Comparison of ENCODE assay signal across 1 cellular context in the genomic region with DNA sequence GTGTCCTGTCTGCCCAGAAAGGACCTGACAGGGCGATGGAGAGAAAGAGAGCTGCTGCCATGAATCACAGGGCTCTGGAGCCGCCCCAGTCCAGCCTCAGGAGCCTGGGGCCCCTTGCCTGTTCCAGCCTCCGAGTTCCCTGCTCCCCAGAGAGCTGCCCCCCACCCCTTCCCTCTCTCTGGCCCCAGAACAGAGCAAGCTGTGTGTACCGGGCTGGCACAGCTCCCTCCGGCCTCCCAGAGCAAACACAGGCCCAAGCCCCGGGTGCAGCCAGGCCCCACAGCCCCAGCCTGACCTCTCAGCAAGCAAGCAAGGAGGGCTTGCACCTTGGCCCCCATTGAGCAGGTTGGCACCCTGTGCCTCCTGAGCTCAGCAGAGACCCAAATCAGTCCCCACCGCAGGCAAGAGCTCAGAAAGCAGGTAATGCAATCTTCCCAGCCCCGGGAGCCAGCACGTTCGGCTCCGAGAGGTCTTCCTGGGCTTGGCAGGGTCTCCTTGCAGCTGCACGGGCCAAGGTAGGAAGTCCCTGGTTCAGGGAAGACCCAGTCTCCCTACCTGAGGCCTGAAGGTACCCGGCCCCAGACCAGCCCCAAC.
TF ChIP-seq lines count a peak whose summit lies in the region.

No MANE protein-coding gene starts in this region.

TF ChIP-seq in GM23338, 12 proteins besides CTCF, POLR2A, EP300 and RAD21 (continued from another document):
- TF ChIP-seq, protein P1, sequence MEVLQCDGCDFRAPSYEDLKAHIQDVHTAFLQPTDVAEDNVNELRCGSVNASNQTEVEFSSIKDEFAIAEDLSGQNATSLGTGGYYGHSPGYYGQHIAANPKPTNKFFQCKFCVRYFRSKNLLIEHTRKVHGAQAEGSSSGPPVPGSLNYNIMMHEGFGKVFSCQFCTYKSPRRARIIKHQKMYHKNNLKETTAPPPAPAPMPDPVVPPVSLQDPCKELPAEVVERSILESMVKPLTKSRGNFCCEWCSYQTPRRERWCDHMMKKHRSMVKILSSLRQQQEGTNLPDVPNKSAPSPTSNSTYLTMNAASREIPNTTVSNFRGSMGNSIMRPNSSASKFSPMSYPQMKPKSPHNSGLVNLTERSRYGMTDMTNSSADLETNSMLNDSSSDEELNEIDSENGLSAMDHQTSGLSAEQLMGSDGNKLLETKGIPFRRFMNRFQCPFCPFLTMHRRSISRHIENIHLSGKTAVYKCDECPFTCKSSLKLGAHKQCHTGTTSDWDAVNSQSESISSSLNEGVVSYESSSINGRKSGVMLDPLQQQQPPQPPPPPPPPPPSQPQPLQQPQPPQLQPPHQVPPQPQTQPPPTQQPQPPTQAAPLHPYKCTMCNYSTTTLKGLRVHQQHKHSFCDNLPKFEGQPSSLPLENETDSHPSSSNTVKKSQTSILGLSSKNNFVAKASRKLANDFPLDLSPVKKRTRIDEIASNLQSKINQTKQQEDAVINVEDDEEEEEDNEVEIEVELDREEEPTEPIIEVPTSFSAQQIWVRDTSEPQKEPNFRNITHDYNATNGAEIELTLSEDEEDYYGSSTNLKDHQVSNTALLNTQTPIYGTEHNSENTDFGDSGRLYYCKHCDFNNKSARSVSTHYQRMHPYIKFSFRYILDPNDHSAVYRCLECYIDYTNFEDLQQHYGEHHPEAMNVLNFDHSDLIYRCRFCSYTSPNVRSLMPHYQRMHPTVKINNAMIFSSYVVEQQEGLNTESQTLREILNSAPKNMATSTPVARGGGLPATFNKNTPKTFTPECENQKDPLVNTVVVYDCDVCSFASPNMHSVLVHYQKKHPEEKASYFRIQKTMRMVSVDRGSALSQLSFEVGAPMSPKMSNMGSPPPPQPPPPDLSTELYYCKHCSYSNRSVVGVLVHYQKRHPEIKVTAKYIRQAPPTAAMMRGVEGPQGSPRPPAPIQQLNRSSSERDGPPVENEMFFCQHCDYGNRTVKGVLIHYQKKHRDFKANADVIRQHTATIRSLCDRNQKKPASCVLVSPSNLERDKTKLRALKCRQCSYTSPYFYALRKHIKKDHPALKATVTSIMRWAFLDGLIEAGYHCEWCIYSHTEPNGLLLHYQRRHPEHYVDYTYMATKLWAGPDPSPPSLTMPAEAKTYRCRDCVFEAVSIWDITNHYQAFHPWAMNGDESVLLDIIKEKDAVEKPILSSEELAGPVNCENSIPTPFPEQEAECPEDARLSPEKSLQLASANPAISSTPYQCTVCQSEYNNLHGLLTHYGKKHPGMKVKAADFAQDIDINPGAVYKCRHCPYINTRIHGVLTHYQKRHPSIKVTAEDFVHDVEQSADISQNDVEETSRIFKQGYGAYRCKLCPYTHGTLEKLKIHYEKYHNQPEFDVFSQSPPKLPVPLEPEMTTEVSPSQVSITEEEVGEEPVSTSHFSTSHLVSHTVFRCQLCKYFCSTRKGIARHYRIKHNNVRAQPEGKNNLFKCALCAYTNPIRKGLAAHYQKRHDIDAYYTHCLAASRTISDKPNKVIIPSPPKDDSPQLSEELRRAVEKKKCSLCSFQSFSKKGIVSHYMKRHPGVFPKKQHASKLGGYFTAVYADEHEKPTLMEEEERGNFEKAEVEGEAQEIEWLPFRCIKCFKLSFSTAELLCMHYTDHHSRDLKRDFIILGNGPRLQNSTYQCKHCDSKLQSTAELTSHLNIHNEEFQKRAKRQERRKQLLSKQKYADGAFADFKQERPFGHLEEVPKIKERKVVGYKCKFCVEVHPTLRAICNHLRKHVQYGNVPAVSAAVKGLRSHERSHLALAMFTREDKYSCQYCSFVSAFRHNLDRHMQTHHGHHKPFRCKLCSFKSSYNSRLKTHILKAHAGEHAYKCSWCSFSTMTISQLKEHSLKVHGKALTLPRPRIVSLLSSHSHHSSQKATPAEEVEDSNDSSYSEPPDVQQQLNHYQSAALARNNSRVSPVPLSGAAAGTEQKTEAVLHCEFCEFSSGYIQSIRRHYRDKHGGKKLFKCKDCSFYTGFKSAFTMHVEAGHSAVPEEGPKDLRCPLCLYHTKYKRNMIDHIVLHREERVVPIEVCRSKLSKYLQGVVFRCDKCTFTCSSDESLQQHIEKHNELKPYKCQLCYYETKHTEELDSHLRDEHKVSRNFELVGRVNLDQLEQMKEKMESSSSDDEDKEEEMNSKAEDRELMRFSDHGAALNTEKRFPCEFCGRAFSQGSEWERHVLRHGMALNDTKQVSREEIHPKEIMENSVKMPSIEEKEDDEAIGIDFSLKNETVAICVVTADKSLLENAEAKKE (CRISPR knock-in tag; IDR thresholded peaks at IDR 0.05) = no peak
- TF ChIP-seq POLR2AphosphoS5 (IDR thresholded peaks at IDR 0.05; ENCODE audit: low read depth) (no peak), ZNF331 (CRISPR knock-in tag; IDR thresholded peaks at IDR 0.05; ENCODE audit: low read depth) (no peak), CREB1 (CRISPR knock-in tag; IDR thresholded peaks at IDR 0.05; ENCODE audit: low read depth) (no peak), EZH2phosphoT487 (IDR thresholded peaks at IDR 0.05; ENCODE audit: unreplicated experiment) (no peak), JUNB (IDR thresholded peaks at IDR 0.05; ENCODE audit: unreplicated experiment) (no peak), ZNF114 (CRISPR knock-in tag; IDR thresholded peaks at IDR 0.05) (no peak), EZH2 (IDR thresholded peaks at IDR 0.05; ENCODE audit: low read depth, unreplicated experiment) (no peak), NANOG (IDR thresholded peaks at IDR 0.05; ENCODE audit: borderline replicate concordance) (no peak)
- TF ChIP-seq, protein P2, sequence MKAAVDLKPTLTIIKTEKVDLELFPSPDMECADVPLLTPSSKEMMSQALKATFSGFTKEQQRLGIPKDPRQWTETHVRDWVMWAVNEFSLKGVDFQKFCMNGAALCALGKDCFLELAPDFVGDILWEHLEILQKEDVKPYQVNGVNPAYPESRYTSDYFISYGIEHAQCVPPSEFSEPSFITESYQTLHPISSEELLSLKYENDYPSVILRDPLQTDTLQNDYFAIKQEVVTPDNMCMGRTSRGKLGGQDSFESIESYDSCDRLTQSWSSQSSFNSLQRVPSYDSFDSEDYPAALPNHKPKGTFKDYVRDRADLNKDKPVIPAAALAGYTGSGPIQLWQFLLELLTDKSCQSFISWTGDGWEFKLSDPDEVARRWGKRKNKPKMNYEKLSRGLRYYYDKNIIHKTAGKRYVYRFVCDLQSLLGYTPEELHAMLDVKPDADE (IDR thresholded peaks at IDR 0.05) = no peak
- TF ChIP-seq, protein P3, sequence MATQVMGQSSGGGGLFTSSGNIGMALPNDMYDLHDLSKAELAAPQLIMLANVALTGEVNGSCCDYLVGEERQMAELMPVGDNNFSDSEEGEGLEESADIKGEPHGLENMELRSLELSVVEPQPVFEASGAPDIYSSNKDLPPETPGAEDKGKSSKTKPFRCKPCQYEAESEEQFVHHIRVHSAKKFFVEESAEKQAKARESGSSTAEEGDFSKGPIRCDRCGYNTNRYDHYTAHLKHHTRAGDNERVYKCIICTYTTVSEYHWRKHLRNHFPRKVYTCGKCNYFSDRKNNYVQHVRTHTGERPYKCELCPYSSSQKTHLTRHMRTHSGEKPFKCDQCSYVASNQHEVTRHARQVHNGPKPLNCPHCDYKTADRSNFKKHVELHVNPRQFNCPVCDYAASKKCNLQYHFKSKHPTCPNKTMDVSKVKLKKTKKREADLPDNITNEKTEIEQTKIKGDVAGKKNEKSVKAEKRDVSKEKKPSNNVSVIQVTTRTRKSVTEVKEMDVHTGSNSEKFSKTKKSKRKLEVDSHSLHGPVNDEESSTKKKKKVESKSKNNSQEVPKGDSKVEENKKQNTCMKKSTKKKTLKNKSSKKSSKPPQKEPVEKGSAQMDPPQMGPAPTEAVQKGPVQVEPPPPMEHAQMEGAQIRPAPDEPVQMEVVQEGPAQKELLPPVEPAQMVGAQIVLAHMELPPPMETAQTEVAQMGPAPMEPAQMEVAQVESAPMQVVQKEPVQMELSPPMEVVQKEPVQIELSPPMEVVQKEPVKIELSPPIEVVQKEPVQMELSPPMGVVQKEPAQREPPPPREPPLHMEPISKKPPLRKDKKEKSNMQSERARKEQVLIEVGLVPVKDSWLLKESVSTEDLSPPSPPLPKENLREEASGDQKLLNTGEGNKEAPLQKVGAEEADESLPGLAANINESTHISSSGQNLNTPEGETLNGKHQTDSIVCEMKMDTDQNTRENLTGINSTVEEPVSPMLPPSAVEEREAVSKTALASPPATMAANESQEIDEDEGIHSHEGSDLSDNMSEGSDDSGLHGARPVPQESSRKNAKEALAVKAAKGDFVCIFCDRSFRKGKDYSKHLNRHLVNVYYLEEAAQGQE (IDR thresholded peaks at IDR 0.05; ENCODE audit: unreplicated experiment) = no peak
